In genomic region chr7:151051108-151051507, GRCh38 we compare ENCODE assay signal across 9 cellular contexts. TPM values are rescaled to one million over a fixed set of nuclear protein-coding genes. Genes with fewer than 3 reads are reported as not detected.
DNase-seq lines count a peak whose midpoint lies in the region; ATAC-seq and TF ChIP-seq lines count a peak whose summit lies in the region.
"Had no signal": no experiment of that assay in that cellular context is flagged by ENCODE, and none has a peak within 500 bp of the region (broad histone marks: within the 10 kb centered on the region; RNA-seq: fewer than 3 reads in every experiment).

No MANE protein-coding gene starts in this region.

- H3K9ac ChIP-seq in mammary epithelial cell (ENCODE audit: insufficient read depth, low read length): no peak overlapping the region

- H3K9me3 Mint-ChIP-seq in stimulated activated memory B cell treated with anti-CD40 and anti-IgM and Interleukin-4, amounts not matched to agents 10 μg/mL and 1 μg/mL and 100 μg/mL, for 72 hours: no peaks in the 10 kb centered on the region
- H3K9me3 Mint-ChIP-seq: brain had no signal

- dilution Hi-C loops in mammary epithelial cell (cut with HindIII; ENCODE audit: low sequenced_read_pairs): no loop called here

- no peak overlapping the region for H3K27ac ChIP-seq in mammary epithelial cell (ENCODE audit: insufficient read depth, low read depth, low read length)

- no peaks in the 10 kb centered on the region for H3K79me2 ChIP-seq in mammary epithelial cell (ENCODE audit: insufficient read depth, low read length)

- H3K27me3 Mint-ChIP-seq in stimulated activated memory B cell treated with anti-CD40 and anti-IgM and Interleukin-4, amounts not matched to agents 10 μg/mL and 1 μg/mL and 100 μg/mL, for 72 hours: peaks cover 27% of the 10 kb centered on the region

- no TSS peak for BruUV-seq in mammary epithelial cell (replicated peaks; lab: Mats Ljungman, UMichigan)

- H3K4me1 Mint-ChIP-seq in stimulated activated memory B cell treated with anti-CD40 and anti-IgM and Interleukin-4, amounts not matched to agents 10 μg/mL and 1 μg/mL and 100 μg/mL, for 72 hours: peaks cover 10% of the 10 kb centered on the region

- peaks cover 5% of the 10 kb centered on the region for H3K4me1 ChIP-seq in mammary epithelial cell (ENCODE audit: insufficient read depth, low read length)

- no peaks in the 10 kb centered on the region for H3K27me3 ChIP-seq in mammary epithelial cell (ENCODE audit: insufficient read depth, low read length)

- CTCF ChIA-PET in mammary epithelial cell (lab: Charles Lee; ENCODE audit: low non-redundant PET): no interaction called here

- intact Hi-C loops in mammary epithelial cell (cut with micrococcal nuclease): no loop called here

- DNase-seq in DMS53 (lab: John Stamatoyannopoulos, UW) (peak; percentile 85), T-helper 9 cell (peak; percentile 43), mammary epithelial cell (peak; percentile 57), left lobe of liver (ENCODE audit: low spot score) (no peak)

- no peaks in the 10 kb centered on the region for H3K36me3 ChIP-seq in mammary epithelial cell (ENCODE audit: insufficient read depth, low read length)

- H3K9me3 ChIP-seq in mammary epithelial cell (replicated peaks; ENCODE audit: insufficient read depth, low read length): no peaks in the 10 kb centered on the region

- no peak overlapping the region for H3K27ac Mint-ChIP-seq in stimulated activated memory B cell treated with anti-CD40 and anti-IgM and Interleukin-4, amounts not matched to agents 10 μg/mL and 1 μg/mL and 100 μg/mL, for 72 hours
- H3K27ac Mint-ChIP-seq: brain had no signal

- peaks cover 31% of the 10 kb centered on the region for H3K36me3 Mint-ChIP-seq in stimulated activated memory B cell treated with anti-CD40 and anti-IgM and Interleukin-4, amounts not matched to agents 10 μg/mL and 1 μg/mL and 100 μg/mL, for 72 hours

- H3K4me2 ChIP-seq in mammary epithelial cell (ENCODE audit: insufficient read depth, low read depth, low read length): peak overlapping the region; percentile 15

- no peak overlapping the region for H3K4me3 Mint-ChIP-seq in stimulated activated memory B cell treated with anti-CD40 and anti-IgM and Interleukin-4, amounts not matched to agents 10 μg/mL and 1 μg/mL and 100 μg/mL, for 72 hours
- H3K4me3 Mint-ChIP-seq: brain had no signal

- no CpG with 5 or more reads among the region's 50 CpGs for WGBS in mammary epithelial cell (ENCODE audit: low coverage, missing lambda C conversion rate)

- no peak for TF ChIP-seq CTCF in mammary epithelial cell (conservative IDR thresholded peaks at IDR 0.05 in 1 of 2, IDR thresholded peaks at IDR 0.05 in 1 of 2; ENCODE audit: extremely low read depth in 1 of 2, insufficient read depth in 1 of 2, low read depth in 1 of 2, low read length in 2 of 2)

- in situ Hi-C loops in mammary epithelial cell (cut with MboI; ENCODE audit: low sequenced_read_pairs in 2 of 2): no loop called here

- no peak overlapping the region for H2AFZ ChIP-seq in mammary epithelial cell (ENCODE audit: low read depth, low read length)

- peak; percentile 72 for ATAC-seq in left lobe of liver
- ATAC-seq in stimulated activated memory B cell treated with anti-CD40 and anti-IgM and Interleukin-4, amounts not matched to agents 10 μg/mL and 1 μg/mL and 100 μg/mL, for 72 hours: peak; percentile 14
- ATAC-seq in GM18505 (IDR thresholded peaks at IDR 0.05; ENCODE audit: unreplicated experiment): no peak
- no peak for ATAC-seq in HG02642 (IDR thresholded peaks at IDR 0.05; ENCODE audit: poor library complexity, unreplicated experiment)
- no peak for ATAC-seq in GM18870 (IDR thresholded peaks at IDR 0.05; ENCODE audit: unreplicated experiment)

- no peak for TF ChIP-seq POLR2A in GM18505 (IDR thresholded peaks at IDR 0.05; ENCODE audit: borderline replicate concordance, extremely low read depth, insufficient read depth, insufficient read length)

- H3K4me3 ChIP-seq in mammary epithelial cell (replicated peaks in 1 of 3; ENCODE audit: insufficient read depth in 1 of 3, low read depth in 2 of 3, low read length in 3 of 3): no peak overlapping the region

- no peaks in the 10 kb centered on the region for H4K20me1 ChIP-seq in mammary epithelial cell (ENCODE audit: insufficient read depth, low read length)

RNA-seq across cellular contexts. Expression of gene ASIC3, which starts 2.8 kb away (rescaled TPM):
- total RNA-seq in mammary epithelial cell (1 to 10 TPM in 1 of 2 donors, under 1 TPM in 1; 0.33 to 1.8 TPM), left lobe of liver (2.2 TPM)
- 0.34 TPM for polyA plus RNA-seq in mammary epithelial cell
- polyA minus RNA-seq in mammary epithelial cell: 4.1 TPM

RNA-seq across cellular contexts. Expression of gene CDK5, which starts 6.6 kb away (rescaled TPM):
- total RNA-seq in mammary epithelial cell: 10 to 100 TPM; 12.3 to 18.1 TPM
- polyA plus RNA-seq in mammary epithelial cell: 26.1 TPM
- 31.3 TPM for polyA minus RNA-seq in mammary epithelial cell
- total RNA-seq in left lobe of liver: 9.6 TPM

RNA-seq across cellular contexts. Expression of gene SLC4A2, which starts 8.3 kb away (rescaled TPM):
- total RNA-seq in mammary epithelial cell: 100 to 1,000 TPM in 1 of 2 donors, 10 to 100 TPM in 1; 46.5 to 138 TPM
- polyA plus RNA-seq in mammary epithelial cell: 57.9 TPM
- polyA minus RNA-seq in mammary epithelial cell: 150 TPM
- 83.1 TPM for total RNA-seq in left lobe of liver

RNA-seq across cellular contexts. Expression of gene ABCB8, which starts 22.9 kb away (rescaled TPM):
- 10 to 100 TPM; 29.8 to 57.2 TPM for total RNA-seq in mammary epithelial cell
- polyA plus RNA-seq in mammary epithelial cell: 31.7 TPM
- polyA minus RNA-seq in mammary epithelial cell: 39.2 TPM
- total RNA-seq in left lobe of liver: 29.1 TPM

RNA-seq across cellular contexts. Expression of gene ATG9B, which starts 26.8 kb away (rescaled TPM):
- under 1 TPM; under 0.01 to 0.54 TPM for total RNA-seq in mammary epithelial cell
- polyA plus RNA-seq in mammary epithelial cell: 0.14 TPM
- not detected for polyA minus RNA-seq in mammary epithelial cell
- total RNA-seq in left lobe of liver: not detected

Comparison
In these comparisons a context has a peak if more than half of its experiments do, and no peak if none do; other contexts are left out.
1. ATAC-seq: peak in left lobe of liver (single experiment) and stimulated activated memory B cell treated with anti-CD40 and anti-IgM and Interleukin-4, amounts not matched to agents 10 μg/mL and 1 μg/mL and 100 μg/mL, for 72 hours (single experiment); none in GM18505 (single experiment), HG02642 (single experiment) and GM18870 (single experiment).